In the genomic region with DNA sequence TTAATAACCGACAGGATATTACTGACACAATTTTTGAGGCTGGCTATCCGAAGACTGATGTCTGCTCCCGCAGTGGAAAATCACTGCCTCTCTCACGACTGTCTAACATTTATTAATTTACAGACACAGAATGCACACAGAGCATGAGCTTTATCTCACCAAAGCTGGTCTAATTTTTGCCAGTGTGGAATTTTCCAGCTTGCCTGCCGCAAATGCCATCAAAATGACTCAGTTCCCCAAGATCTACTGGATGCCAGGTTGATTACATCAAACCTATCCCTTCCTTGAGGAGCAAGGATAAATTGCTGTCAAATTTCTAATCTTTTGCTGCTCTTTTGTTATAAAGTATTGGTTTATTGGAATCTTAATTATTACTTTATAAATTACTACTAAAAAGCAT, we compare ENCODE assay signal across 16 cellular contexts.
DNase-seq lines count a peak whose midpoint lies in the region; ATAC-seq and TF ChIP-seq lines count a peak whose summit lies in the region.
"Had no signal": no experiment of that assay in that cellular context is flagged by ENCODE, and none has a peak within 500 bp of the region (broad histone marks: within the 10 kb centered on the region; RNA-seq: fewer than 3 reads in every experiment).

No MANE protein-coding gene starts in this region.

- POLR2A ChIA-PET in RWPE1 (lab: Yijun Ruan, JAX; ENCODE audit: low non-redundant PET): no interaction called here

- ATAC-seq in HG03354 (IDR thresholded peaks at IDR 0.05; ENCODE audit: poor library complexity, severe bottlenecking, unreplicated experiment) (no peak), GM21390 (IDR thresholded peaks at IDR 0.05; ENCODE audit: unreplicated experiment) (no peak), GM18909 (IDR thresholded peaks at IDR 0.05; ENCODE audit: poor library complexity, unreplicated experiment) (no peak)
- ATAC-seq: naive thymus-derived CD8-positive, alpha-beta T cell; Panc1 had no signal

- H3K27ac ChIP-seq in RWPE1: no peak overlapping the region
- H3K27ac ChIP-seq: left ventricle myocardium inferior, thoracic aorta had no signal

- CTCF ChIA-PET in RWPE1 (lab: Yijun Ruan, JAX): no interaction called here

- DNase-seq in GM04503 (ENCODE audit: low read depth): peak; percentile 45
- peak; percentile 9 for DNase-seq in RWPE1 (ENCODE audit: low spot score)
- peak; percentile 38 for DNase-seq in fibroblast of peridontal ligament (ENCODE audit: extremely low read depth)
- peak; percentile 86 for DNase-seq in renal cortical epithelial cell (ENCODE audit: low read depth)
- no peak for DNase-seq in NCI-H128 (lab: John Stamatoyannopoulos, UW; ENCODE audit: unreplicated experiment)
- DNase-seq: activated CD4-positive, alpha-beta T cell treated with anti-CD3 and anti-CD28 coated beads for 1 hour; activated naive CD4-positive, alpha-beta T cell treated with anti-CD3 and anti-CD28 coated beads, Interleukin-2, amount 10 ng/mL, durations not matched to agents 7 days and 5 days; CD4-positive, alpha-beta T cell; KBM-7; left ventricle myocardium inferior; naive thymus-derived CD8-positive, alpha-beta T cell had no signal

- no peak for TF ChIP-seq CTCF in RWPE1 (conservative IDR thresholded peaks at IDR 0.05; ENCODE audit: low read depth)
